22 cellular contexts compared by ENCODE assay signal in the genomic region with DNA sequence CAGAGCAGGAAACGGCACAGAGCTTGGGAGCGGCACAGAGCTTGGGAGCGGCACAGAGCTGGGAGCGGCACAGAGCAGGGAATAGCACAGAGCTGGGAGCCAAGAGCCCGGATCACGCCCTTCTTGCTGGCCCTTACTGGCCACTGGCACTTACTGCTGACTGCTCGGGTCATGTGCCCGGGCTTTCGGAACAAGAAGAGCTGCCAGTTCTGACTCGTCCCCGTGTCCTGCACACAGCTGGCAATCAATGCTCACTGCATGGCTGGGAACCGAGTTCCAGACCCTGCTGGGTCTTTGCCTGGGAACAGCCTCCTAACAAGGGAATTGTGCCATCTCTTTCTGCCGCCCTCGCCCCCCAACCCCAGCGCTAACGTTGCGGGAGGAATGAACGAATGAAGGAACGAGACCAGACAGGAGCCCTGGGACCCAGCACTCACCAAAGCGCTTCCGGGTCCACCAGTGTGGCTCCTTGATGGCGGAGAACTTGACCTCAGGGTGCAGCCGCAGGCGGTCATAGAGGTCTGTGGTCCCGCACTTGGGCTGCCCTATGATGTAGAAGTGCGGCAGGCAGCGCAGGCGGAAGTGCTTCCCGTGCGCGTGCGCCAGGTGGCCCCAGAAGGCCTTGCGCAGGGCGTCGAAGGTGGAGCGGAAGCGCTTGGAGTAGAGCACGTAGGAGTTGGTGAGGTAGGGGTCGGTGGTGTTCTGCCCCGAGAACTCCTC. TPM values are rescaled to one million over a fixed set of nuclear protein-coding genes. Genes with fewer than 3 reads are reported as not detected.
DNase-seq lines count a peak whose midpoint lies in the region; ATAC-seq lines count a peak whose summit lies in the region.
"Had no signal": no experiment of that assay in that cellular context is flagged by ENCODE, and none has a peak within 500 bp of the region (broad histone marks: within the 10 kb centered on the region; RNA-seq: fewer than 3 reads in every experiment).

No MANE protein-coding gene starts in this region.

- H3K27me3 Mint-ChIP-seq in IgD-negative memory B cell: no peaks in the 10 kb centered on the region
- peaks cover 0 to 19% (median 3%) of the 10 kb centered on the region in 5 donors for H3K27me3 Mint-ChIP-seq in naive thymus-derived CD4-positive, alpha-beta T cell

- H3K9me3 ChIP-seq in stomach smooth muscle (ENCODE audit: control insufficient read depth in 2 of 2, low read length in 2 of 2): no peaks in the 10 kb centered on the region
- peaks cover 0 to 5% (median 0%) of the 10 kb centered on the region in 3 experiments for H3K9me3 ChIP-seq in naive thymus-derived CD4-positive, alpha-beta T cell (ENCODE audit: control insufficient read depth in 2 of 3, low read length in 3 of 3)
- H3K9me3 ChIP-seq: tibial artery had no signal

- H3K36me3 Mint-ChIP-seq in IgD-negative memory B cell: peaks cover 18% of the 10 kb centered on the region
- peaks cover 0 to 17% (median 5%) of the 10 kb centered on the region in 5 donors for H3K36me3 Mint-ChIP-seq in naive thymus-derived CD4-positive, alpha-beta T cell
- H3K36me3 Mint-ChIP-seq: activated naive CD8-positive, alpha-beta T cell treated with anti-CD3 and anti-CD28 coated beads, Interleukin-2, amount 10 ng/mL, durations not matched to agents 7 days and 5 days had no signal

- peaks cover 64% of the 10 kb centered on the region for H3K4me1 ChIP-seq in stomach smooth muscle (ENCODE audit: control insufficient read depth, insufficient read depth, low read length)
- H3K4me1 ChIP-seq in naive thymus-derived CD4-positive, alpha-beta T cell (ENCODE audit: control insufficient read depth in 2 of 2, insufficient read depth in 2 of 2, low read length in 2 of 2): no peaks in the 10 kb centered on the region

- DNase-seq in midbrain (lab: John Stamatoyannopoulos, UW) (peak; percentile 26), Kasumi-1 (lab: John Stamatoyannopoulos, UW) (no peak), foreskin melanocyte (no peak)
- no peak for DNase-seq in naive thymus-derived CD4-positive, alpha-beta T cell
- DNase-seq: activated CD4-positive, alpha-beta T cell treated with anti-CD3 and anti-CD28 coated beads, Interleukin-2, amount 50 U/mL, for 48 hours; activated CD8-positive, alpha-beta memory T cell treated with anti-CD3 and anti-CD28 coated beads, Interleukin-2, amount 50 U/mL, for 48 hours; activated naive CD8-positive, alpha-beta T cell treated with anti-CD3 and anti-CD28 coated beads, Interleukin-2, amount 10 ng/mL, durations not matched to agents 7 days and 5 days; cerebellar nuclear complex; COR-L47; effector CD4-positive, alpha-beta T cell; NCI-H1417 treated with DMSO at 0.1 percent for 48 hours; stimulated activated CD4-positive, alpha-beta T cell treated with anti-CD3 and anti-CD28 coated beads, Interleukin-2, amount 100 ng/mL, for 48 hours; stimulated activated naive CD4-positive, alpha-beta T cell treated with Interleukin-2 at 50 U/mL for 16 hours; T1000 had no signal

- no peak overlapping the region for H3K9ac ChIP-seq in stomach smooth muscle (ENCODE audit: low read length in 2 of 2)

- H3K27ac Mint-ChIP-seq in IgD-negative memory B cell: peak overlapping the region; percentile 26 to 90 (median 46)
- H3K27ac Mint-ChIP-seq in naive thymus-derived CD4-positive, alpha-beta T cell: peak overlapping the region in 1 of 9 donors; percentile 62
- H3K27ac Mint-ChIP-seq: activated naive CD8-positive, alpha-beta T cell treated with anti-CD3 and anti-CD28 coated beads, Interleukin-2, amount 10 ng/mL, durations not matched to agents 7 days and 5 days; progenitor cell of endocrine pancreas; WTC11 had no signal

- no peaks in the 10 kb centered on the region for H3K9me3 Mint-ChIP-seq in IgD-negative memory B cell
- H3K9me3 Mint-ChIP-seq in naive thymus-derived CD4-positive, alpha-beta T cell: peaks cover 0 to 28% (median 7%) of the 10 kb centered on the region in 11 donors
- H3K9me3 Mint-ChIP-seq: activated naive CD8-positive, alpha-beta T cell treated with anti-CD3 and anti-CD28 coated beads, Interleukin-2, amount 10 ng/mL, durations not matched to agents 7 days and 5 days; neural crest cell; WTC11 had no signal

- POLR2A ChIA-PET in naive thymus-derived CD4-positive, alpha-beta T cell (lab: Charles Lee): no interaction called here

- peak overlapping the region in 2 of 4 donors; percentile 38 to 60 for H3K4me3 Mint-ChIP-seq in IgD-negative memory B cell
- H3K4me3 Mint-ChIP-seq in naive thymus-derived CD4-positive, alpha-beta T cell: peak overlapping the region in 1 of 10 donors; percentile 25
- H3K4me3 Mint-ChIP-seq: activated naive CD8-positive, alpha-beta T cell treated with anti-CD3 and anti-CD28 coated beads, Interleukin-2, amount 10 ng/mL, durations not matched to agents 7 days and 5 days; neural crest cell; WTC11 had no signal

- peak; percentile 73 for ATAC-seq in esophagus mucosa
- no peak for ATAC-seq in naive thymus-derived CD4-positive, alpha-beta T cell
- ATAC-seq: WTC11 had no signal

- intact Hi-C loops in naive thymus-derived CD4-positive, alpha-beta T cell (cut with micrococcal nuclease): no loop called here

- H3K36me3 ChIP-seq in stomach smooth muscle (ENCODE audit: control insufficient read depth in 2 of 2, insufficient read depth in 2 of 2, low read length in 2 of 2): peaks cover 20 to 22% of the 10 kb centered on the region in 2 donors
- no peaks in the 10 kb centered on the region for H3K36me3 ChIP-seq in naive thymus-derived CD4-positive, alpha-beta T cell (ENCODE audit: control insufficient read depth in 2 of 3, insufficient read depth in 3 of 3, low read length in 3 of 3)

- peaks cover 32 to 41% (median 37%) of the 10 kb centered on the region in 3 donors for H3K4me1 Mint-ChIP-seq in IgD-negative memory B cell
- H3K4me1 Mint-ChIP-seq in naive thymus-derived CD4-positive, alpha-beta T cell: peaks cover 4 to 14% (median 12%) of the 10 kb centered on the region in 7 donors

- CTCF ChIA-PET in naive thymus-derived CD4-positive, alpha-beta T cell (lab: Charles Lee): no interaction called here

- no peaks in the 10 kb centered on the region for H3K27me3 ChIP-seq in stomach smooth muscle (ENCODE audit: control insufficient read depth in 1 of 2, insufficient read depth in 2 of 2, low read length in 2 of 2)
- no peaks in the 10 kb centered on the region for H3K27me3 ChIP-seq in naive thymus-derived CD4-positive, alpha-beta T cell (ENCODE audit: control insufficient read depth in 2 of 2, insufficient read depth in 2 of 2, low read length in 2 of 2)
- H3K27me3 ChIP-seq: tibial artery had no signal

- no peak overlapping the region for H3K4me3 ChIP-seq in stomach smooth muscle (ENCODE audit: low read length in 2 of 2)
- no peak overlapping the region for H3K4me3 ChIP-seq in naive thymus-derived CD4-positive, alpha-beta T cell (ENCODE audit: low read length)
- H3K4me3 ChIP-seq: skin epidermis, tibial artery had no signal

- H3K27ac ChIP-seq in stomach smooth muscle (ENCODE audit: low read length): peak overlapping the region; percentile 78
- H3K27ac ChIP-seq in naive thymus-derived CD4-positive, alpha-beta T cell (ENCODE audit: low read depth, low read length): no peak overlapping the region
- H3K27ac ChIP-seq: skin epidermis, tibial artery had no signal

RNA-seq across cellular contexts. Expression of gene CHST15, which starts 49.1 kb away (rescaled TPM):
- polyA plus RNA-seq in IgD-negative memory B cell: 15.4 TPM
- total RNA-seq in esophagus mucosa: 6.1 TPM
- total RNA-seq in naive thymus-derived CD4-positive, alpha-beta T cell: 10 to 100 TPM in 1 of 5 experiments, 1 to 10 TPM in 3, under 1 TPM in 1; 0.41 to 43.3 (median 2.4) TPM
- under 1 TPM; 0.27 to 0.32 TPM for polyA plus RNA-seq in naive thymus-derived CD4-positive, alpha-beta T cell
